23 cellular contexts compared by ENCODE assay signal in the genomic region with DNA sequence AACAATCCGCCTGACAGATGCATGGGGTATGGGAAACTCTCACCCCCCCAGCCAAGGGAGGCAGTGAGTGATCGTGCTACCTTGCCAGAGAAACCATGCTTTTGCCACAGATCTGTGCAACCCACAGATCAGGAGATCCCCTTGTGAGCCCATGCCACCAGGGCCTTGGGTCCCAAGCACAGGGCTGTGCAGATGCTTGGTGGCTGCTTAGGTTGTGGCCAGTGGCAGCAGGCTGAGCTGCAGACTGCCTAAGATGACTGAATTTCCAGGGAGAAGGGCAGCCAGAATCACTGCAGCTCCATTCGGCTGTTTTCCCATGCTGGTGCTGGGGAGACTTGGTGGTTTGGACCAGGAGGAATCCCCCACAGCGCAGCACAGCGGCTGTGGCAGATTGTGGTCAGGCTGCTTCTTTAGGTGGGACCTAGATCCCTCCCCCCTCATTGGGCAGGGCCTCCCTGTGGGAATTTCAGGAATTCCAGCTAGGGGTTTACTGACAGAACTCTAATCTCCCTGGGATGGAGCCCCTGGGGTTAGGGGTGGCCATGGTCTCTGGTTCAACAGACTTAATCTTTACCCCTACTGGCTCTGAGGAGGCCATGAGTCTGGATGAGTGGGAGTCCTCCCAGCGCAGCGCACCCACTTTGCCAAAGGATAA.
"Had no signal": no experiment of that assay in that cellular context is flagged by ENCODE, and none has a peak within 500 bp of the region (broad histone marks: within the 10 kb centered on the region; RNA-seq: fewer than 3 reads in every experiment).

No MANE protein-coding gene starts in this region.

- H3K9me3 Mint-ChIP-seq: activated naive CD8-positive, alpha-beta T cell treated with anti-CD3 and anti-CD28 coated beads for 36 hours had no signal

- H3K27me3 ChIP-seq: breast epithelium, heart left ventricle, left lung, right atrium auricular region, tibial artery had no signal

- H3K4me3 ChIP-seq: breast epithelium, coronary artery, heart left ventricle, left lung, lung, psoas muscle, right atrium auricular region, tibial artery had no signal

- FAIRE-seq: astrocyte, TTC549 had no signal

- H3K27me3 Mint-ChIP-seq: central memory CD8-positive, alpha-beta T cell had no signal

- H3K4me1 Mint-ChIP-seq: activated naive CD8-positive, alpha-beta T cell treated with anti-CD3 and anti-CD28 coated beads for 36 hours; central memory CD8-positive, alpha-beta T cell; naive thymus-derived CD8-positive, alpha-beta T cell; stimulated activated naive CD8-positive, alpha-beta T cell treated with anti-CD3 and anti-CD28 coated beads, Interleukin-15, amount 100 ng/mL, for 72 hours had no signal

- H3K27ac Mint-ChIP-seq: activated naive CD8-positive, alpha-beta T cell treated with anti-CD3 and anti-CD28 coated beads for 36 hours; mesothelial cell of epicardium; naive thymus-derived CD8-positive, alpha-beta T cell; stimulated activated naive CD8-positive, alpha-beta T cell treated with anti-CD3 and anti-CD28 coated beads, Interleukin-15, amount 100 ng/mL, for 72 hours had no signal

- DNase-seq: activated CD8-positive, alpha-beta memory T cell treated with anti-CD3 and anti-CD28 coated beads for 24 hours; activated CD8-positive, alpha-beta memory T cell treated with anti-CD3 and anti-CD28 coated beads, Interleukin-2, amount 50 U/mL, for 48 hours; activated naive CD4-positive, alpha-beta T cell treated with Interleukin-2 at 50 U/mL for 16 hours; activated naive CD8-positive, alpha-beta T cell treated with anti-CD3 and anti-CD28 coated beads for 36 hours; activated T-cell treated with anti-CD3 and anti-CD28 coated beads, Interleukin-2, amount 50 U/mL, for 48 hours; heart left ventricle; kidney glomerular epithelial cell; naive thymus-derived CD8-positive, alpha-beta T cell; psoas muscle; stimulated activated CD4-positive, alpha-beta T cell treated with anti-CD3 and anti-CD28 coated beads, Interleukin-12 subunit alpha, Interleukin-12 subunit beta, amount 100 ng/mL, for 4 hours; stimulated activated naive CD8-positive, alpha-beta T cell treated with anti-CD3 and anti-CD28 coated beads, Interleukin-15, amount 100 ng/mL, for 72 hours; T-helper 1 cell; tibial artery had no signal

- H3K4me3 Mint-ChIP-seq: activated naive CD8-positive, alpha-beta T cell treated with anti-CD3 and anti-CD28 coated beads for 36 hours; central memory CD8-positive, alpha-beta T cell; mesothelial cell of epicardium; naive thymus-derived CD8-positive, alpha-beta T cell; stimulated activated naive CD8-positive, alpha-beta T cell treated with anti-CD3 and anti-CD28 coated beads, Interleukin-15, amount 100 ng/mL, for 72 hours had no signal

- ATAC-seq: heart left ventricle; left lung; naive thymus-derived CD8-positive, alpha-beta T cell; psoas muscle; stimulated activated naive CD8-positive, alpha-beta T cell treated with anti-CD3 and anti-CD28 coated beads, Interleukin-15, amount 100 ng/mL, for 72 hours had no signal

- H3K36me3 ChIP-seq: breast epithelium, heart left ventricle, left lung, right atrium auricular region, tibial artery had no signal

- H3K36me3 Mint-ChIP-seq: activated naive CD8-positive, alpha-beta T cell treated with anti-CD3 and anti-CD28 coated beads for 36 hours; mesothelial cell of epicardium; naive thymus-derived CD8-positive, alpha-beta T cell had no signal

- H3K9me3 ChIP-seq: breast epithelium, left lung, psoas muscle, right atrium auricular region had no signal

- H3K27ac ChIP-seq: breast epithelium, coronary artery, epithelial cell of prostate, heart left ventricle, left lung, psoas muscle, right atrium auricular region, tibial artery had no signal

- H3K4me1 ChIP-seq: breast epithelium, heart left ventricle, left lung, psoas muscle, right atrium auricular region, tibial artery had no signal
